ENCODE assay signal across 32 cellular contexts in genomic region chrX:11269996-11270395, GRCh38. TPM values are rescaled to one million over a fixed set of nuclear protein-coding genes. Genes with fewer than 3 reads are reported as not detected.
"Had no signal": no experiment of that assay in that cellular context is flagged by ENCODE, and none has a peak within 500 bp of the region (broad histone marks: within the 10 kb centered on the region; RNA-seq: fewer than 3 reads in every experiment).

No MANE protein-coding gene starts in this region.

- H3K27me3 Mint-ChIP-seq: activated CD4-positive, alpha-beta memory T cell treated with anti-CD3 and anti-CD28 coated beads, Interleukin-2, amount 10 ng/mL, durations not matched to agents 7 days and 5 days; activated CD4-positive, alpha-beta T cell treated with anti-CD3 and anti-CD28 coated beads for 36 hours; activated naive CD4-positive, alpha-beta T cell treated with anti-CD3 and anti-CD28 coated beads, Interleukin-2, amount 10 ng/mL, durations not matched to agents 7 days and 5 days; activated naive CD8-positive, alpha-beta T cell treated with anti-CD3 and anti-CD28 coated beads for 36 hours had no signal

- ATAC-seq: activated CD4-positive, alpha-beta T cell treated with anti-CD3 and anti-CD28 coated beads for 36 hours; activated T-cell treated with anti-CD3 and anti-CD28 coated beads, Interleukin-2, amount 50 U/mL, for 72 hours; Panc1; Right ventricle myocardium inferior had no signal

- H3K4me1 ChIP-seq: breast epithelium, colonic mucosa had no signal

- H3K9me3 Mint-ChIP-seq: activated CD4-positive, alpha-beta memory T cell treated with anti-CD3 and anti-CD28 coated beads, Interleukin-2, amount 10 ng/mL, durations not matched to agents 7 days and 5 days; activated naive CD4-positive, alpha-beta T cell treated with anti-CD3 and anti-CD28 coated beads, Interleukin-2, amount 10 ng/mL, durations not matched to agents 7 days and 5 days; activated naive CD8-positive, alpha-beta T cell treated with anti-CD3 and anti-CD28 coated beads for 36 hours; activated T-helper 2 cell treated with anti-CD3 and anti-CD28 coated beads, Interferon-gamma antibody, Interleukin-2, Interleukin-4, amounts not matched to agents 10 μg/mL and 5 μg/mL and 100 μg/mL, durations not matched to agents 14 hours and 24 hours and 36 hours had no signal

- DNase-seq: activated CD4-positive, alpha-beta memory T cell treated with anti-CD3 and anti-CD28 coated beads, Interleukin-2, amount 10 ng/mL, durations not matched to agents 7 days and 5 days; activated CD4-positive, alpha-beta T cell treated with anti-CD3 and anti-CD28 coated beads for 36 hours; activated CD4-positive, alpha-beta T cell treated with anti-CD3 and anti-CD28 coated beads, Interleukin-2, amount 50 U/mL, for 1 hour; activated CD8-positive, alpha-beta memory T cell treated with anti-CD3 and anti-CD28 coated beads, Interleukin-2, amount 50 U/mL, for 4 hours; activated gamma-delta T cell treated with Interleukin-2 at 50 U/mL for 16 hours; activated naive CD4-positive, alpha-beta T cell treated with anti-CD3 and anti-CD28 coated beads, Interleukin-2, amount 10 ng/mL, durations not matched to agents 7 days and 5 days; activated naive CD8-positive, alpha-beta T cell treated with anti-CD3 and anti-CD28 coated beads for 36 hours; activated T-cell treated with anti-CD3 and anti-CD28 coated beads, Interleukin-2, amount 50 U/mL, for 72 hours; aorta; caudate nucleus; colonic mucosa; NCI-H1105 treated with DMSO at 0.1 percent for 48 hours; NCI-H1436 treated with DMSO at 0.1 percent for 48 hours; NCI-H187; NCI-H2081; NCI-H2171 treated with DMSO at 0.1 percent for 48 hours; NCI-H226; NCI-H526; NCI-H82; RPMI8226; T-helper 1 cell; WERI-Rb-1 had no signal

- H3K36me3 ChIP-seq: breast epithelium, colonic mucosa, WERI-Rb-1 had no signal

- H3K9me3 ChIP-seq: breast epithelium, colonic mucosa had no signal

- H3K4me3 ChIP-seq: breast epithelium, colonic mucosa, SK-N-MC had no signal

- H3K4me3 Mint-ChIP-seq: activated CD4-positive, alpha-beta memory T cell treated with anti-CD3 and anti-CD28 coated beads, Interleukin-2, amount 10 ng/mL, durations not matched to agents 7 days and 5 days; activated CD4-positive, alpha-beta T cell treated with anti-CD3 and anti-CD28 coated beads for 36 hours; activated naive CD4-positive, alpha-beta T cell treated with anti-CD3 and anti-CD28 coated beads, Interleukin-2, amount 10 ng/mL, durations not matched to agents 7 days and 5 days; activated naive CD8-positive, alpha-beta T cell treated with anti-CD3 and anti-CD28 coated beads for 36 hours; activated T-cell treated with anti-CD3 and anti-CD28 coated beads, Interleukin-2, amount 50 U/mL, for 72 hours had no signal

- H3K27ac Mint-ChIP-seq: activated CD4-positive, alpha-beta memory T cell treated with anti-CD3 and anti-CD28 coated beads, Interleukin-2, amount 10 ng/mL, durations not matched to agents 7 days and 5 days; activated CD4-positive, alpha-beta T cell treated with anti-CD3 and anti-CD28 coated beads for 36 hours; activated naive CD4-positive, alpha-beta T cell treated with anti-CD3 and anti-CD28 coated beads, Interleukin-2, amount 10 ng/mL, durations not matched to agents 7 days and 5 days; activated naive CD8-positive, alpha-beta T cell treated with anti-CD3 and anti-CD28 coated beads for 36 hours; activated T-cell treated with anti-CD3 and anti-CD28 coated beads, Interleukin-2, amount 50 U/mL, for 72 hours; activated T-helper 2 cell treated with anti-CD3 and anti-CD28 coated beads, Interferon-gamma antibody, Interleukin-2, Interleukin-4, amounts not matched to agents 10 μg/mL and 5 μg/mL and 100 μg/mL, durations not matched to agents 14 hours and 24 hours and 36 hours had no signal

- H3K27ac ChIP-seq: breast epithelium, colonic mucosa, SK-N-MC, WERI-Rb-1 had no signal

- H3K27me3 ChIP-seq: colonic mucosa had no signal

- H3K36me3 Mint-ChIP-seq: activated naive CD4-positive, alpha-beta T cell treated with anti-CD3 and anti-CD28 coated beads, Interleukin-2, amount 10 ng/mL, durations not matched to agents 7 days and 5 days; activated naive CD8-positive, alpha-beta T cell treated with anti-CD3 and anti-CD28 coated beads for 36 hours had no signal

- H3K4me1 Mint-ChIP-seq: activated CD4-positive, alpha-beta memory T cell treated with anti-CD3 and anti-CD28 coated beads, Interleukin-2, amount 10 ng/mL, durations not matched to agents 7 days and 5 days; activated CD4-positive, alpha-beta T cell treated with anti-CD3 and anti-CD28 coated beads for 36 hours; activated naive CD4-positive, alpha-beta T cell treated with anti-CD3 and anti-CD28 coated beads, Interleukin-2, amount 10 ng/mL, durations not matched to agents 7 days and 5 days; activated naive CD8-positive, alpha-beta T cell treated with anti-CD3 and anti-CD28 coated beads for 36 hours had no signal

RNA-seq across cellular contexts. Expression of gene AMELX, which starts 23.2 kb away (rescaled TPM):
- total RNA-seq: activated CD4-positive, alpha-beta memory T cell treated with anti-CD3 and anti-CD28 coated beads, Interleukin-2, amount 10 ng/mL, durations not matched to agents 7 days and 5 days; activated CD4-positive, alpha-beta T cell treated with anti-CD3 and anti-CD28 coated beads for 36 hours; activated naive CD8-positive, alpha-beta T cell treated with anti-CD3 and anti-CD28 coated beads for 36 hours; activated T-cell treated with anti-CD3 and anti-CD28 coated beads, Interleukin-2, amount 50 U/mL, for 72 hours; activated T-helper 2 cell treated with anti-CD3 and anti-CD28 coated beads, Interferon-gamma antibody, Interleukin-2, Interleukin-4, amounts not matched to agents 10 μg/mL and 5 μg/mL and 100 μg/mL, durations not matched to agents 14 hours and 24 hours and 36 hours; aorta; breast epithelium; cerebellum; colonic mucosa; NCI-H460; OCI-LY7; Right ventricle myocardium inferior; T-helper 2 cell treated with Interferon-gamma antibody and Interleukin-4, amounts not matched to agents 100 ng/mL and 5 ng/mL, for 36 hours had no signal
- polyA plus RNA-seq: adipose tissue, aorta had no signal
